ENCODE assay signal across 8 cellular contexts in genomic region chr6:13908955-13909381, GRCh38. TPM values are rescaled to one million over a fixed set of nuclear protein-coding genes. Genes with fewer than 3 reads are reported as not detected.
DNase-seq lines count a peak whose midpoint lies in the region; ATAC-seq lines count a peak whose summit lies in the region.

No MANE protein-coding gene starts in this region.

- in situ Hi-C loops in G401 (cut with HindIII; ENCODE audit: low sequenced_read_pairs), result no loop called here

- H3K9me3 Mint-ChIP-seq in activated T-cell treated with anti-CD3 and anti-CD28 coated beads, Interleukin-2, amount 50 U/mL, for 4 hours, result no peaks in the 10 kb centered on the region

- H3K9ac ChIP-seq in neuronal stem cell (ENCODE audit: low read depth, low read length, poor library complexity), result no peak overlapping the region

- no peak overlapping the region for H2BK12ac ChIP-seq in neuronal stem cell (ENCODE audit: low read length)

- no peaks in the 10 kb centered on the region for H3K9me3 ChIP-seq in neuronal stem cell (replicated peaks in 1 of 2; ENCODE audit: control insufficient read depth in 2 of 2, insufficient read depth in 1 of 2, low read depth in 1 of 2, low read length in 2 of 2)

- no peak overlapping the region for H2BK5ac ChIP-seq in neuronal stem cell (ENCODE audit: low read length)

- H3K4me3 ChIP-seq in neuronal stem cell (ENCODE audit: low read length in 2 of 2), result no peak overlapping the region

- no peaks in the 10 kb centered on the region for H3K79me1 ChIP-seq in neuronal stem cell (ENCODE audit: low read depth, low read length)

- H3K27me3 ChIP-seq in neuronal stem cell (ENCODE audit: control insufficient read depth in 3 of 3, insufficient read depth in 3 of 3, low read depth in 1 of 3, low read length in 3 of 3), result no peaks in the 10 kb centered on the region

- H3K4me1 ChIP-seq in neuronal stem cell (ENCODE audit: control insufficient read depth in 2 of 2, insufficient read depth in 1 of 2, low read depth in 1 of 2, low read length in 2 of 2), result peaks cover 0 to 3% of the 10 kb centered on the region in 2 donors

- no peak overlapping the region for H2AFZ ChIP-seq in neuronal stem cell (ENCODE audit: low read length)

- no peak overlapping the region for H2AK5ac ChIP-seq in neuronal stem cell (ENCODE audit: low read depth, low read length)

- H3K4me1 Mint-ChIP-seq in activated T-cell treated with anti-CD3 and anti-CD28 coated beads, Interleukin-2, amount 50 U/mL, for 4 hours (ENCODE audit: low read depth), result no peaks in the 10 kb centered on the region

- ATAC-seq in activated T-cell treated with anti-CD3 and anti-CD28 coated beads, Interleukin-2, amount 50 U/mL, for 4 hours, result peak; percentile 59 to 71
- ATAC-seq in GM19328 (IDR thresholded peaks at IDR 0.05; ENCODE audit: unreplicated experiment) (no peak), HG03159 (IDR thresholded peaks at IDR 0.05; ENCODE audit: unreplicated experiment) (no peak)

- H3K36me3 Mint-ChIP-seq in activated T-cell treated with anti-CD3 and anti-CD28 coated beads, Interleukin-2, amount 50 U/mL, for 4 hours (ENCODE audit: insufficient read depth), result no peaks in the 10 kb centered on the region

- H3K27ac ChIP-seq in neuronal stem cell (replicated peaks; ENCODE audit: low read length), result no peak overlapping the region

- H2BK120ac ChIP-seq in neuronal stem cell (ENCODE audit: low read depth, low read length), result no peak overlapping the region

- H3K4me2 ChIP-seq in neuronal stem cell (ENCODE audit: insufficient read depth, low read length, poor library complexity, severe bottlenecking), result no peak overlapping the region

- no peak overlapping the region for H4K91ac ChIP-seq in neuronal stem cell (ENCODE audit: low read depth, low read length, poor library complexity)

- DNase-seq in G401 (ENCODE audit: low spot score) (peak; percentile 89), HuH-7 (ENCODE audit: low spot score) (peak; percentile 48), NOMO-1 (lab: John Stamatoyannopoulos, UW; ENCODE audit: unreplicated experiment in 2 of 2) (peak; percentile 30 to 58), fibroblast of peridontal ligament (ENCODE audit: extremely low read depth) (peak; percentile 79), neuronal stem cell (ENCODE audit: low spot score) (peak; percentile 55)
- DNase-seq in activated T-cell treated with anti-CD3 and anti-CD28 coated beads, Interleukin-2, amount 50 U/mL, for 4 hours, result peak; percentile 17

- no CpG with 5 or more reads among the region's 3 CpGs for WGBS in neuronal stem cell (ENCODE audit: extremely low coverage in 2 of 2, insufficient read length in 2 of 2, insufficient replicate concordance in 1 of 2), 2 donors

- no peak overlapping the region for H2BK15ac ChIP-seq in neuronal stem cell (ENCODE audit: low read length)

- H3K14ac ChIP-seq in neuronal stem cell (ENCODE audit: low read length), result no peak overlapping the region

- H3K36me3 ChIP-seq in neuronal stem cell (replicated peaks in 1 of 2; ENCODE audit: control insufficient read depth in 2 of 2, insufficient read depth in 2 of 2, low read length in 2 of 2), result no peaks in the 10 kb centered on the region

- H4K8ac ChIP-seq in neuronal stem cell (ENCODE audit: low read depth, low read length), result no peak overlapping the region

- H3K23ac ChIP-seq in neuronal stem cell (ENCODE audit: low read depth, low read length, poor library complexity), result no peak overlapping the region

- H3K18ac ChIP-seq in neuronal stem cell (ENCODE audit: low read length), result no peak overlapping the region

- H3K4me3 Mint-ChIP-seq in activated T-cell treated with anti-CD3 and anti-CD28 coated beads, Interleukin-2, amount 50 U/mL, for 4 hours, result no peak overlapping the region

- H3K4ac ChIP-seq in neuronal stem cell (ENCODE audit: low read length), result no peak overlapping the region

- peaks cover 23% of the 10 kb centered on the region for H3K27me3 Mint-ChIP-seq in activated T-cell treated with anti-CD3 and anti-CD28 coated beads, Interleukin-2, amount 50 U/mL, for 4 hours (ENCODE audit: low read depth)

RNA-seq across cellular contexts. Expression of gene RNF182, which starts 15.8 kb away (rescaled TPM):
- total RNA-seq in G401 (2014; rRNA removed; shearing (Covaris generic)), result 0.31 and 1.9 TPM in 2 replicates
- under 1 TPM in 1 of 3 donors, not detected in 2; 0.08 TPM for total RNA-seq in activated T-cell treated with anti-CD3 and anti-CD28 coated beads, Interleukin-2, amount 50 U/mL, for 4 hours
- 1.4 TPM for polyA plus RNA-seq in neuronal stem cell (2013, experiment 1 of 2)
- polyA plus RNA-seq in neuronal stem cell (2013, experiment 2 of 2), result 1.7 TPM

Comparison
In these comparisons a context has a peak if more than half of its experiments do, and no peak if none do; other contexts are left out.
1. DNase-seq: peak in every context shown above with its lines; median percentile 89 in G401; 79 in fibroblast of peridontal ligament; 55 in neuronal stem cell; 48 in HuH-7; 44 in NOMO-1; 17 in activated T-cell treated with anti-CD3 and anti-CD28 coated beads, Interleukin-2, amount 50 U/mL, for 4 hours.
2. ATAC-seq: peak in activated T-cell treated with anti-CD3 and anti-CD28 coated beads, Interleukin-2, amount 50 U/mL, for 4 hours (2 of 2); none in GM19328 (single experiment) and HG03159 (single experiment).